Comparison of ENCODE assay signal across 1 cellular context in genomic region chr16:30628628-30629342, GRCh38.
A peak's percentile ranks its signal among the peaks of the same experiment; 100 is the strongest.
TF ChIP-seq lines count a peak whose summit lies in the region.

No MANE protein-coding gene starts in this region.

TF ChIP-seq in K562, 482 proteins besides CTCF, POLR2A, EP300 and RAD21 (continued from another document and continues in another):
- TF ChIP-seq ZNF57 (CRISPR knock-in tag; IDR thresholded peaks at IDR 0.05) (no peak), EP400 (IDR thresholded peaks at IDR 0.05) (peak; percentile 32; the same call in 1 of the 2 replicates), ASH1L (IDR thresholded peaks at IDR 0.05; ENCODE audit: borderline replicate concordance, low read depth, partially characterized antibody) (no peak), RBM22 (IDR thresholded peaks at IDR 0.05; ENCODE audit: low read depth, low read length, poor library complexity, severe bottlenecking) (no peak), RBM34 (IDR thresholded peaks at IDR 0.05; ENCODE audit: borderline replicate concordance, insufficient read depth, low read length) (no peak), CREM (IDR thresholded peaks at IDR 0.05; ENCODE audit: low read depth) (0 out of 2 replicates have a peak, but pooled peaks have one; percentile 18), KHSRP (IDR thresholded peaks at IDR 0.05) (no peak), PATZ1 (CRISPR knock-in tag; IDR thresholded peaks at IDR 0.05; ENCODE audit: borderline replicate concordance) (no peak), HMG20A (CRISPR knock-in tag; conservative IDR thresholded peaks at IDR 0.05) (no peak), KDM1A (IDR thresholded peaks at IDR 0.05) (peak in 1 of 2 experiments; percentile 54; a peak in 1 of 4 replicates), ZBTB8A (IDR thresholded peaks at IDR 0.05; ENCODE audit: partially characterized antibody) (no peak), FOXK2 (conservative IDR thresholded peaks at IDR 0.05 in 1 of 2, IDR thresholded peaks at IDR 0.05 in 1 of 2; ENCODE audit: low read depth in 2 of 2) (no peak), RERE (CRISPR knock-in tag; IDR thresholded peaks at IDR 0.05; ENCODE audit: borderline replicate concordance) (no peak), C11orf30 (IDR thresholded peaks at IDR 0.05; ENCODE audit: low read depth) (no peak), ESRRA (IDR thresholded peaks at IDR 0.05; ENCODE audit: borderline replicate concordance, low read depth) (peak; percentile 26; the same call in 1 of the 2 replicates), ZNF407 (IDR thresholded peaks at IDR 0.05; ENCODE audit: low read depth) (no peak), GTF3C2 (IDR thresholded peaks at IDR 0.05; ENCODE audit: borderline replicate concordance, extremely low read depth, insufficient read length) (no peak), ARHGAP35 (IDR thresholded peaks at IDR 0.05; ENCODE audit: partially characterized antibody) (no peak), ZBTB26 (CRISPR knock-in tag; IDR thresholded peaks at IDR 0.05) (no peak), PHB (CRISPR knock-in tag; IDR thresholded peaks at IDR 0.05) (no peak), THRB (CRISPR knock-in tag; conservative IDR thresholded peaks at IDR 0.05) (no peak), ZNF561 (CRISPR knock-in tag; conservative IDR thresholded peaks at IDR 0.05) (no peak), ZC3H4 (CRISPR knock-in tag; IDR thresholded peaks at IDR 0.05; ENCODE audit: borderline replicate concordance) (no peak), ZNF695 (CRISPR knock-in tag; IDR thresholded peaks at IDR 0.05) (no peak), CXXC5 (CRISPR knock-in tag; IDR thresholded peaks at IDR 0.05) (peak; percentile 42; the same call in 1 of the 2 replicates), E2F8 (IDR thresholded peaks at IDR 0.05; ENCODE audit: low read depth, partially characterized antibody) (no peak)
